8 cellular contexts compared by ENCODE assay signal in the genomic region with DNA sequence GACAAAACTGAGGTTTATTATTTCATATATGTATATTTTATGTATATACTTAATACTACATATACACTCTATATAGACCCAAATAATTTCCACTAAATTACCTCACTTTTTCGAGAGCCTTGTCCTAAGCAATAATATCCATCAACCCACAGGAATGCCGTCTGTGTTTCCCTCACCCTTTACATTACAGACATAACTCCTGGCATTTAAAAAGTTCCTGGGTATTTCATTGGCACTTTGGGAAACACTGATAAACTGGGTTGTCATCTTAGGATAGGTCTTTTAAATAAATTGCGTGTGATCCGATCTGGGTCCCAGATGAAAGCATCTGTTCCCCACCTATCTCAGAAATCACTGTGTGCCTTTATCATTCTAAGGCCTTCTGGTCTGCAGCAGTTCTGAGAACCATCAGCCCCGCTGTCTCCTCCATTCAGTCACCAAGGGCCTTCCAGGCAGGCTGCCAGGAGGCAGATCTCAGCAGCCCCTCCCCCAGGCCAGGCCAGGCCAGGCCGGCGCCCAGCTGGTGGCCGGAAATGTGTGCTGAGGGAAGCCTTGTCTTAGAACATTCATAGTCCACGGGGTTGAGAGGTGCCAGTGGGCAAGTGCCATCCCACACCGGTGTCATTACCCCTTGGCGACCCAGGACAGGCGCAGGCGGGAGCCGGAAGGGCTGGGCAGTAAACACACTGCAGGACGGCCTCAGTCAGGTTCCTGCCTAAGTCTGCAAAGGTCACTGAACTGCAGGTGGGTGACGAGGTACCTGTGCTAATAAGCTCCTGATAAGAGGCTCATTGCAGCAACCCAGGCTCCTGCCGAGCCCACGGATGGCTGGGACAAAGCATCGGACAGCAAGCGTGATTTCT. TPM values are rescaled to one million over a fixed set of nuclear protein-coding genes. Genes with fewer than 3 reads are reported as not detected.
DNase-seq lines count a peak whose midpoint lies in the region; ATAC-seq and TF ChIP-seq lines count a peak whose summit lies in the region.

No MANE protein-coding gene starts in this region.

- WGBS in IMR-90 (ENCODE audit: extremely low coverage in 2 of 2, insufficient read length in 1 of 2), 2 experiments: 52% methylated on average over 8 of the region's 20 CpGs; no CpG with 5 or more reads in 1 of the 2 experiments

- no peaks in the 10 kb centered on the region for H3K79me1 ChIP-seq in IMR-90 (ENCODE audit: low read depth in 1 of 2, low read length in 2 of 2)

- H2BK20ac ChIP-seq in IMR-90 (ENCODE audit: low read depth, low read length): no peak overlapping the region

- no peaks in the 10 kb centered on the region for H3K9me3 ChIP-seq in IMR-90 (ENCODE audit: control insufficient read depth, insufficient read depth, low read length)

- no peak overlapping the region for H3K14ac ChIP-seq in IMR-90 (replicated peaks; ENCODE audit: low read depth, low read length)

- no peak overlapping the region for H3K4me3 ChIP-seq in IMR-90 (ENCODE audit: insufficient read depth, low read depth, low read length)
- no peak overlapping the region for H3K4me3 ChIP-seq in astrocyte of the cerebellum (ENCODE audit: low read depth, low read length)

- dilution Hi-C loops in IMR-90 (cut with HindIII; ENCODE audit: low sequenced_read_pairs, unreplicated experiment): no loop called here

- no peaks in the 10 kb centered on the region for H3K9me1 ChIP-seq in IMR-90 (ENCODE audit: insufficient read depth, low read length)

- H2BK15ac ChIP-seq in IMR-90 (ENCODE audit: low read depth, low read length): no peak overlapping the region

- intact Hi-C loops in IMR-90 (cut with micrococcal nuclease): loop anchor here (5.0 kb wide), 1 partner anchor 187 kb away; no protein-coding TSS in a partner anchor

- peaks cover 56% of the 10 kb centered on the region for H3K27me3 ChIP-seq in IMR-90 (ENCODE audit: control insufficient read depth, insufficient read depth, low read length)

- BruUV-seq in IMR-90 (replicated peaks; lab: Mats Ljungman, UMichigan): no TSS peak

- TF ChIP-seq CTCF in IMR-90 (conservative IDR thresholded peaks at IDR 0.05; ENCODE audit: low read depth, low read length): no peak
- no peak for TF ChIP-seq CTCF in astrocyte of the cerebellum (IDR thresholded peaks at IDR 0.05; ENCODE audit: low read depth, low read length, missing control alignments)

- peak overlapping the region; percentile 38 for H2AFZ ChIP-seq in IMR-90 (replicated peaks; ENCODE audit: low read length, poor library complexity)

- H3K4me2 ChIP-seq in IMR-90 (ENCODE audit: low read depth, low read length): no peak overlapping the region

- no peak; the same call in 1 of the 2 replicates for TF ChIP-seq RAD21 in IMR-90 (IDR thresholded peaks at IDR 0.05; ENCODE audit: low read length)

- H2AK5ac ChIP-seq in IMR-90 (ENCODE audit: low read depth, low read length): peak overlapping the region; percentile 18; the same call in 1 of the 2 replicates

- H3K4ac ChIP-seq in IMR-90 (ENCODE audit: low read depth, low read length): no peak overlapping the region

- no peak overlapping the region for H4K8ac ChIP-seq in IMR-90 (ENCODE audit: low read depth in 2 of 2, low read length in 2 of 2)

- no peak overlapping the region for H2BK120ac ChIP-seq in IMR-90 (ENCODE audit: low read depth, low read length)

- no peak overlapping the region for H3K9ac ChIP-seq in IMR-90 (ENCODE audit: low read depth, low read length)

- TF ChIP-seq POLR2A in IMR-90 (IDR thresholded peaks at IDR 0.05; ENCODE audit: low read depth, low read length): no peak

- no peak overlapping the region for H3K18ac ChIP-seq in IMR-90 (ENCODE audit: low read depth, low read length)

- in situ Hi-C loops in IMR-90 (cut with MboI; ENCODE audit: low sequenced_read_pairs) (loop anchor here (10.0 kb wide), 1 partner anchor 104 kb away; no protein-coding TSS in a partner anchor), astrocyte of the cerebellum (cut with HindIII; ENCODE audit: low sequenced_read_pairs) (no loop called here)

- H3K56ac ChIP-seq in IMR-90 (ENCODE audit: extremely low read depth, insufficient read depth, low read length): no peak overlapping the region

- H3K23ac ChIP-seq in IMR-90 (ENCODE audit: low read depth, low read length): no peak overlapping the region

- H4K5ac ChIP-seq in IMR-90 (ENCODE audit: low read depth, low read length): no peak overlapping the region

- peaks cover 2% of the 10 kb centered on the region for H3K4me1 ChIP-seq in IMR-90 (ENCODE audit: control insufficient read depth, insufficient read depth, low read length)

- peak; percentile 64 for DNase-seq in AG08395 (ENCODE audit: low spot score)
- peak; percentile 75 for DNase-seq in IMR-90
- DNase-seq in astrocyte of the cerebellum (ENCODE audit: low read depth): peak; percentile 11
- peak; percentile 82 for DNase-seq in left kidney (ENCODE audit: low read depth, low spot score)
- no peak for DNase-seq in activated CD4-positive, CD25-positive, alpha-beta regulatory T cell (lab: John Stamatoyannopoulos, UW)
- DNase-seq in NOMO-1 (lab: John Stamatoyannopoulos, UW; ENCODE audit: unreplicated experiment in 2 of 2): no peak

- no peak overlapping the region for H2AK9ac ChIP-seq in IMR-90 (replicated peaks; ENCODE audit: low read depth, low read length, poor library complexity)

- POLR2A ChIA-PET in IMR-90 (lab: Charles Lee; ENCODE audit: unreplicated experiment): no interaction called here

- no peak overlapping the region for H2BK5ac ChIP-seq in IMR-90 (ENCODE audit: low read depth, low read length, poor library complexity, severe bottlenecking)

- ATAC-seq in IMR-90 (ENCODE audit: low read depth) (peak; percentile 89), HG03196 (IDR thresholded peaks at IDR 0.05; ENCODE audit: unreplicated experiment) (no peak), HG03139 (IDR thresholded peaks at IDR 0.05; ENCODE audit: unreplicated experiment) (no peak)

- no peak overlapping the region for H3K27ac ChIP-seq in IMR-90 (ENCODE audit: insufficient read depth, low read length)

- H3K36me3 ChIP-seq in IMR-90 (ENCODE audit: control insufficient read depth, insufficient read depth, low read length): no peaks in the 10 kb centered on the region

- CTCF ChIA-PET in IMR-90 (lab: Yijun Ruan, JAX): no interaction called here

- H4K20me1 ChIP-seq in IMR-90 (ENCODE audit: insufficient read depth, low read length): no peaks in the 10 kb centered on the region

- no peak overlapping the region for H4K91ac ChIP-seq in IMR-90 (ENCODE audit: insufficient read depth, low read depth, low read length)

TF ChIP-seq in IMR-90, 13 proteins besides CTCF, POLR2A, EP300 and RAD21:
- TF ChIP-seq USF2 (IDR thresholded peaks at IDR 0.05; ENCODE audit: low read depth, low read length) (no peak), CHD1 (IDR thresholded peaks at IDR 0.05; ENCODE audit: low read depth, low read length) (no peak), SMC3 (IDR thresholded peaks at IDR 0.05; ENCODE audit: low read depth, low read length) (no peak), CEBPB (IDR thresholded peaks at IDR 0.05; ENCODE audit: low read depth, low read length) (no peak), FOS (IDR thresholded peaks at IDR 0.05; ENCODE audit: low read depth, low read length) (no peak), MXI1 (IDR thresholded peaks at IDR 0.05; ENCODE audit: borderline replicate concordance, low read depth, low read length) (no peak), NFE2L2 (IDR thresholded peaks at IDR 0.05; ENCODE audit: low read depth, low read length) (no peak), RCOR1 (IDR thresholded peaks at IDR 0.05; ENCODE audit: insufficient replicate concordance, low read length) (no peak), MAFK (IDR thresholded peaks at IDR 0.05; ENCODE audit: low read depth, low read length) (no peak), BHLHE40 (IDR thresholded peaks at IDR 0.05; ENCODE audit: low read depth, low read length) (no peak)
- TF ChIP-seq, protein P1, sequence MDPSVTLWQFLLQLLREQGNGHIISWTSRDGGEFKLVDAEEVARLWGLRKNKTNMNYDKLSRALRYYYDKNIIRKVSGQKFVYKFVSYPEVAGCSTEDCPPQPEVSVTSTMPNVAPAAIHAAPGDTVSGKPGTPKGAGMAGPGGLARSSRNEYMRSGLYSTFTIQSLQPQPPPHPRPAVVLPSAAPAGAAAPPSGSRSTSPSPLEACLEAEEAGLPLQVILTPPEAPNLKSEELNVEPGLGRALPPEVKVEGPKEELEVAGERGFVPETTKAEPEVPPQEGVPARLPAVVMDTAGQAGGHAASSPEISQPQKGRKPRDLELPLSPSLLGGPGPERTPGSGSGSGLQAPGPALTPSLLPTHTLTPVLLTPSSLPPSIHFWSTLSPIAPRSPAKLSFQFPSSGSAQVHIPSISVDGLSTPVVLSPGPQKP (IDR thresholded peaks at IDR 0.05; ENCODE audit: borderline replicate concordance, low read depth, low read length): no peak
TF ChIP-seq in IMR-90: peak in this region for 0.

RNA-seq across cellular contexts. Expression of gene FGF19, which starts 3.3 kb away (rescaled TPM):
- not detected in 2 replicates for total RNA-seq in IMR-90 (2012; rRNA removed)
- polyA plus RNA-seq in IMR-90 (2012; rRNA removed): not detected in 2 replicates
- polyA plus RNA-seq in IMR-90 (2012; cell fraction: cytosol; rRNA removed): not detected in 2 replicates
- polyA plus RNA-seq in IMR-90 (2012; cell fraction: nucleus; rRNA removed; ENCODE audit: low replicate concordance): not detected in 2 replicates

RNA-seq across cellular contexts. Expression of gene LTO1, which starts 25.4 kb away (rescaled TPM):
- total RNA-seq in IMR-90 (2012; rRNA removed): 8.2 and 16.7 TPM in 2 replicates
- 18.8 and 23.5 TPM in 2 replicates for polyA plus RNA-seq in IMR-90 (2012; rRNA removed)
- polyA plus RNA-seq in IMR-90 (2012; cell fraction: cytosol; rRNA removed): 14.0 and 16.6 TPM in 2 replicates
- 58.0 and 79.5 TPM in 2 replicates for polyA plus RNA-seq in IMR-90 (2012; cell fraction: nucleus; rRNA removed; ENCODE audit: low replicate concordance)

RNA-seq across cellular contexts. Expression of gene CCND1, which starts 59.6 kb away (rescaled TPM):
- 717 and 748 TPM in 2 replicates for total RNA-seq in IMR-90 (2012; rRNA removed)
- 481 and 872 TPM in 2 replicates for polyA plus RNA-seq in IMR-90 (2012; rRNA removed)
- polyA plus RNA-seq in IMR-90 (2012; cell fraction: cytosol; rRNA removed): 498 and 688 TPM in 2 replicates
- 405 and 823 TPM in 2 replicates for polyA plus RNA-seq in IMR-90 (2012; cell fraction: nucleus; rRNA removed; ENCODE audit: low replicate concordance)

Comparison
In these comparisons a context has a peak if more than half of its experiments do, and no peak if none do; other contexts are left out.
1. DNase-seq: peak in AG08395 (single experiment), IMR-90 (single experiment), astrocyte of the cerebellum (single experiment) and left kidney (single experiment); none in activated CD4-positive, CD25-positive, alpha-beta regulatory T cell (0 of 4) and NOMO-1 (0 of 2).